1 cellular context compared by ENCODE assay signal in the genomic region with DNA sequence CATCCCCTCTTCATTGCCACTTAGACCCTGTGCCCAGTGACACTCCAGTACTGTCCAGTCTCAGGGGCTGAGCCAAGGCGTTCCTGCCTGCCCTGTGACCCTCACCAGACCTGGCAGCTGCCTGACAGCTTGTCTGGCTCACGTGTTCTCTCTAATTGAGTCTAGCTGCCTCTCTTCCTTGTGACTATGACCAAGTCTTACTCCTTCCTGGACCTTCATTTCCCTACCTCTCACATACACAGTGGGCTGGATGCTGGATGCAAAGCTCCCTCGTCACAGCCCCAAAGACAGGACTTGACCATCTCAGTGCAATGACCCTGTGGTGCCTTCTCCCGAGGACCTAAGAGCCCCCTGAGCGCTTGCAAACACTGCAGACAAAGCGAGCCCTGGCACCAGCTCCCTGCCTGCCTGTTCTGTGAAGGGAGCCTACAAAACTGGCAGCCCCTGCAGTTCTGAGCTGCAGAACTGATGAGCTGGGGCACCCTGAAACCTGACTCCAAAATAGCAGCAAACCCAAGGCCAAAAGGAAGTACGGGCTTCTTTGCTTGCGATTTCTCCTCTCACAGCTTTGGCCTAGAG.
TF ChIP-seq lines count a peak whose summit lies in the region.

No MANE protein-coding gene starts in this region.

TF ChIP-seq in HCT116, 20 proteins besides CTCF, POLR2A, EP300 and RAD21 (continued from another document):
- TF ChIP-seq ZBTB33 (IDR thresholded peaks at IDR 0.05; ENCODE audit: extremely low read depth, insufficient replicate concordance, low read length) = no peak
- no peak for TF ChIP-seq TCF7L2 (IDR thresholded peaks at IDR 0.05; ENCODE audit: borderline replicate concordance, extremely low read depth, insufficient read depth, insufficient read length)
- no peak for TF ChIP-seq POLR2AphosphoS5 (IDR thresholded peaks at IDR 0.05; ENCODE audit: low read depth, low read length)
- TF ChIP-seq ZNF274 (IDR thresholded peaks at IDR 0.05; ENCODE audit: low read depth, low read length) = no peak
- TF ChIP-seq EZH2 (IDR thresholded peaks at IDR 0.05) = no peak
- no peak for TF ChIP-seq FOSL1 (IDR thresholded peaks at IDR 0.05; ENCODE audit: low read depth)
- TF ChIP-seq SP1 (IDR thresholded peaks at IDR 0.05; ENCODE audit: low read depth) = no peak
- TF ChIP-seq JUND (IDR thresholded peaks at IDR 0.05) = no peak
- no peak for TF ChIP-seq EZH2phosphoT487 (IDR thresholded peaks at IDR 0.05; ENCODE audit: borderline replicate concordance)
- TF ChIP-seq YY1 (IDR thresholded peaks at IDR 0.05; ENCODE audit: extremely low read depth, insufficient replicate concordance, low read depth, low read length) = no peak
